Comparison of ENCODE assay signal across 10 cellular contexts in genomic region chr6:124888581-124889371, GRCh38.
DNase-seq lines count a peak whose midpoint lies in the region; ATAC-seq and TF ChIP-seq lines count a peak whose summit lies in the region.
"Had no signal": no experiment of that assay in that cellular context is flagged by ENCODE, and none has a peak within 500 bp of the region (broad histone marks: within the 10 kb centered on the region; RNA-seq: fewer than 3 reads in every experiment).

No MANE protein-coding gene starts in this region.

- peak overlapping the region; percentile 30 for H3K4me3 Mint-ChIP-seq in stimulated activated naive CD8-positive, alpha-beta T cell treated with anti-CD3 and anti-CD28 coated beads, Interleukin-15, Interleukin-2, amounts not matched to agents 100 ng/mL and 50 ng/mL, for 24 hours

- no peak for ATAC-seq in stimulated activated naive CD8-positive, alpha-beta T cell treated with anti-CD3 and anti-CD28 coated beads, Interleukin-15, Interleukin-2, amounts not matched to agents 100 U/mL and 50 U/mL, for 24 hours

- H3K4me3 ChIP-seq in fibroblast of mammary gland (ENCODE audit: control insufficient read depth, low read depth, low read length) (no peak overlapping the region), transverse colon (no peak overlapping the region), WERI-Rb-1 (ENCODE audit: low read depth, low read length) (no peak overlapping the region)
- H3K4me3 ChIP-seq: Peyer's patch had no signal

- H3K27me3 ChIP-seq in transverse colon = no peaks in the 10 kb centered on the region
- H3K27me3 ChIP-seq in WERI-Rb-1 (ENCODE audit: insufficient read depth, low read depth, severe bottlenecking) = no peaks in the 10 kb centered on the region
- H3K27me3 ChIP-seq: Peyer's patch had no signal

- H3K36me3 Mint-ChIP-seq in stimulated activated naive CD8-positive, alpha-beta T cell treated with anti-CD3 and anti-CD28 coated beads, Interleukin-15, Interleukin-2, amounts not matched to agents 100 ng/mL and 50 ng/mL, for 24 hours (ENCODE audit: low read depth) = no peaks in the 10 kb centered on the region

- in situ Hi-C loops in KBM-7 (cut with MboI; ENCODE audit: low pct_unique_long_range_greater_than_20kb, low sequenced_read_pairs) (loop anchor here (25.0 kb wide), 1 partner anchor 224 kb away; no protein-coding TSS in a partner anchor), transverse colon (cut with MboI; ENCODE audit: low pct_ligation_motif_present in 1 of 4, low pct_unique_long_range_greater_than_20kb in 1 of 4, low sequenced_read_pairs in 3 of 4) (no loop called here)

- H3K36me3 ChIP-seq in transverse colon = no peaks in the 10 kb centered on the region
- H3K36me3 ChIP-seq in WERI-Rb-1 = no peaks in the 10 kb centered on the region
- H3K36me3 ChIP-seq: Peyer's patch had no signal

- intact Hi-C loops in transverse colon (cut with DNase I; ENCODE audit: low total_unique reads) = no loop called here

- H3K27ac ChIP-seq in transverse colon (no peak overlapping the region), WERI-Rb-1 (no peak overlapping the region)
- H3K27ac ChIP-seq: Peyer's patch had no signal

- H3K4me1 Mint-ChIP-seq in stimulated activated naive CD8-positive, alpha-beta T cell treated with anti-CD3 and anti-CD28 coated beads, Interleukin-15, Interleukin-2, amounts not matched to agents 100 ng/mL and 50 ng/mL, for 24 hours (ENCODE audit: low read depth) = peaks cover 12% of the 10 kb centered on the region

- peak overlapping the region; percentile 12 for H3K27ac Mint-ChIP-seq in stimulated activated naive CD8-positive, alpha-beta T cell treated with anti-CD3 and anti-CD28 coated beads, Interleukin-15, Interleukin-2, amounts not matched to agents 100 ng/mL and 50 ng/mL, for 24 hours

- 37 to 38% methylated on average over 5 of the region's 5 CpGs for WGBS in transverse colon (ENCODE audit: low coverage in 1 of 2), 2 donors

- no peaks in the 10 kb centered on the region for H3K9me3 Mint-ChIP-seq in stimulated activated naive CD8-positive, alpha-beta T cell treated with anti-CD3 and anti-CD28 coated beads, Interleukin-15, Interleukin-2, amounts not matched to agents 100 ng/mL and 50 ng/mL, for 24 hours

- no peak for TF ChIP-seq POLR2A in transverse colon (IDR thresholded peaks at IDR 0.05)

- peaks cover 0 to 6% (median 0%) of the 10 kb centered on the region in 4 donors for H3K4me1 ChIP-seq in transverse colon
- H3K4me1 ChIP-seq: Peyer's patch had no signal

- TF ChIP-seq CTCF in fibroblast of mammary gland (conservative IDR thresholded peaks at IDR 0.05; ENCODE audit: control insufficient read depth, insufficient read depth, low read depth, low read length) (no peak), transverse colon (IDR thresholded peaks at IDR 0.05) (no peak), WERI-Rb-1 (IDR thresholded peaks at IDR 0.05; ENCODE audit: low read depth, low read length) (no peak)

- no peak for DNase-seq in stimulated activated naive CD8-positive, alpha-beta T cell treated with anti-CD3 and anti-CD28 coated beads, Interleukin-15, Interleukin-2, amounts not matched to agents 100 U/mL and 50 U/mL, for 24 hours
- DNase-seq in KBM-7 = peak; percentile 53
- peak; percentile 7 for DNase-seq in fibroblast of mammary gland (ENCODE audit: low read depth)
- DNase-seq in transverse colon = no peak
- no peak for DNase-seq in WERI-Rb-1
- no peak for DNase-seq in stimulated activated CD4-positive, alpha-beta T cell treated with anti-CD3 and anti-CD28 coated beads, Interleukin-15, amount 100 ng/mL, for 24 hours
- no peak for DNase-seq in COR-L47 (lab: John Stamatoyannopoulos, UW)
- DNase-seq: DND-41, Peyer's patch had no signal

- H3K9me3 ChIP-seq in transverse colon (no peaks in the 10 kb centered on the region), WERI-Rb-1 (ENCODE audit: severe bottlenecking) (no peaks in the 10 kb centered on the region)
- H3K9me3 ChIP-seq: Peyer's patch had no signal

- no peak for TF ChIP-seq EP300 in transverse colon (IDR thresholded peaks at IDR 0.05; ENCODE audit: low read depth)

- H3K27me3 Mint-ChIP-seq in stimulated activated naive CD8-positive, alpha-beta T cell treated with anti-CD3 and anti-CD28 coated beads, Interleukin-15, Interleukin-2, amounts not matched to agents 100 ng/mL and 50 ng/mL, for 24 hours = no peaks in the 10 kb centered on the region

Comparison
In these comparisons a context has a peak if more than half of its experiments do, and no peak if none do; other contexts are left out.
1. DNase-seq: peak in KBM-7 (single experiment) and fibroblast of mammary gland (single experiment); none in stimulated activated naive CD8-positive, alpha-beta T cell treated with anti-CD3 and anti-CD28 coated beads, Interleukin-15, Interleukin-2, amounts not matched to agents 100 U/mL and 50 U/mL, for 24 hours (single experiment), transverse colon (single experiment), WERI-Rb-1 (single experiment), stimulated activated CD4-positive, alpha-beta T cell treated with anti-CD3 and anti-CD28 coated beads, Interleukin-15, amount 100 ng/mL, for 24 hours (single experiment) and COR-L47 (single experiment).